Comparison of ENCODE assay signal across 13 cellular contexts in genomic region chr4:1244978-1245471, GRCh38. TPM values are rescaled to one million over a fixed set of nuclear protein-coding genes. Genes with fewer than 3 reads are reported as not detected.
A peak's percentile ranks its signal among the peaks of the same experiment; 100 is the strongest.
DNase-seq lines count a peak whose midpoint lies in the region; ATAC-seq and TF ChIP-seq lines count a peak whose summit lies in the region.
"Had no signal": no experiment of that assay in that cellular context is flagged by ENCODE, and none has a peak within 500 bp of the region (broad histone marks: within the 10 kb centered on the region; RNA-seq: fewer than 3 reads in every experiment).

No MANE protein-coding gene starts in this region.

- H3K4me3 ChIP-seq in heart right ventricle, result no peak overlapping the region
- H3K4me3 ChIP-seq: SJCRH30 had no signal

- no peaks in the 10 kb centered on the region for H3K27me3 Mint-ChIP-seq in T-helper 1 cell treated with Interleukin-12 subunit alpha and Interleukin-12 subunit beta and Interleukin-4 antibody, amounts not matched to agents 30 μg/mL and 1 μg/mL, for 36 hours (ENCODE audit: low read depth)
- no peaks in the 10 kb centered on the region for H3K27me3 Mint-ChIP-seq in activated CD4-positive, alpha-beta memory T cell treated with anti-CD3 and anti-CD28 coated beads, Interleukin-2, amount 10 ng/mL, durations not matched to agents 7 days and 5 days

- peaks cover 25% of the 10 kb centered on the region for H3K4me1 Mint-ChIP-seq in T-helper 1 cell treated with Interleukin-12 subunit alpha and Interleukin-12 subunit beta and Interleukin-4 antibody, amounts not matched to agents 30 μg/mL and 1 μg/mL, for 36 hours (ENCODE audit: low read depth)
- peaks cover 43% of the 10 kb centered on the region for H3K4me1 Mint-ChIP-seq in activated CD4-positive, alpha-beta memory T cell treated with anti-CD3 and anti-CD28 coated beads, Interleukin-2, amount 10 ng/mL, durations not matched to agents 7 days and 5 days

- peak overlapping the region; percentile 63 for H3K27ac Mint-ChIP-seq in T-helper 1 cell treated with Interleukin-12 subunit alpha and Interleukin-12 subunit beta and Interleukin-4 antibody, amounts not matched to agents 30 μg/mL and 1 μg/mL, for 36 hours
- H3K27ac Mint-ChIP-seq in activated CD4-positive, alpha-beta memory T cell treated with anti-CD3 and anti-CD28 coated beads, Interleukin-2, amount 10 ng/mL, durations not matched to agents 7 days and 5 days, result peak overlapping the region; percentile 60

- H3K4me1 ChIP-seq in heart right ventricle, result peaks cover 50 to 75% (median 66%) of the 10 kb centered on the region in 9 donors

- H3K27ac ChIP-seq in heart right ventricle, result no peak overlapping the region
- H3K27ac ChIP-seq: 22Rv1, SJCRH30 had no signal

- no peaks in the 10 kb centered on the region for H3K9me3 Mint-ChIP-seq in T-helper 1 cell treated with Interleukin-12 subunit alpha and Interleukin-12 subunit beta and Interleukin-4 antibody, amounts not matched to agents 30 μg/mL and 1 μg/mL, for 36 hours
- no peaks in the 10 kb centered on the region for H3K9me3 Mint-ChIP-seq in activated CD4-positive, alpha-beta memory T cell treated with anti-CD3 and anti-CD28 coated beads, Interleukin-2, amount 10 ng/mL, durations not matched to agents 7 days and 5 days

- no peak for ATAC-seq in heart right ventricle
- no peak for ATAC-seq in sciatic nerve
- ATAC-seq: heart left ventricle had no signal

- intact Hi-C loops in heart right ventricle (cut with DNase I), result loop anchor here in 7 of 10 donors (5.0 kb wide), 5 partner anchors 33 to 102 kb away; partner anchors contain the start of genes SPON2 (in 1 of the 7) and UVSSA (in 1 of the 7)
- intact Hi-C loops in sciatic nerve (cut with DNase I), result loop anchor here (5.0 kb wide), 1 partner anchor 102 kb away; the partner anchor contains the start of gene UVSSA

- H3K36me3 ChIP-seq in heart right ventricle, result peaks cover 0 to 15% (median 9%) of the 10 kb centered on the region in 9 donors

- peaks cover 13% of the 10 kb centered on the region for H3K36me3 Mint-ChIP-seq in T-helper 1 cell treated with Interleukin-12 subunit alpha and Interleukin-12 subunit beta and Interleukin-4 antibody, amounts not matched to agents 30 μg/mL and 1 μg/mL, for 36 hours (ENCODE audit: low read depth)
- peaks cover 26% of the 10 kb centered on the region for H3K36me3 Mint-ChIP-seq in activated CD4-positive, alpha-beta memory T cell treated with anti-CD3 and anti-CD28 coated beads, Interleukin-2, amount 10 ng/mL, durations not matched to agents 7 days and 5 days (ENCODE audit: low read depth)

- DNase-seq in T-helper 1 cell (no peak), heart right ventricle (peak; percentile 3 to 9), sciatic nerve (ENCODE audit: low spot score) (peak; percentile 53), HuH-7 (ENCODE audit: low spot score) (no peak), NCI-H446 treated with DMSO at 0.1 percent for 48 hours (lab: John Stamatoyannopoulos, UW) (no peak)
- DNase-seq in activated CD4-positive, alpha-beta memory T cell treated with anti-CD3 and anti-CD28 coated beads, Interleukin-2, amount 10 ng/mL, durations not matched to agents 7 days and 5 days, result no peak
- no peak for DNase-seq in stimulated activated naive CD4-positive, alpha-beta T cell (lab: John Stamatoyannopoulos, UW)
- DNase-seq: activated CD8-positive, alpha-beta memory T cell treated with anti-CD3 and anti-CD28 coated beads for 24 hours; stimulated activated CD4-positive, alpha-beta T cell treated with anti-CD3 and anti-CD28 coated beads, Interleukin-1b, Interleukin-23, amount 100 ng/mL, for 48 hours had no signal

- CTCF ChIA-PET in activated CD4-positive, alpha-beta memory T cell treated with anti-CD3 and anti-CD28 coated beads, Interleukin-2, amount 10 ng/mL, durations not matched to agents 7 days and 5 days (lab: Charles Lee), result interaction anchor here (2.2 kb wide), 1 partner anchor 78 kb away, joined by 12 read pairs; no protein-coding TSS in a partner anchor

- no peaks in the 10 kb centered on the region for H3K27me3 ChIP-seq in heart right ventricle
- H3K27me3 ChIP-seq: heart left ventricle, SJCRH30 had no signal

- no peaks in the 10 kb centered on the region for H3K9me3 ChIP-seq in heart right ventricle
- H3K9me3 ChIP-seq: heart left ventricle, SJCRH30 had no signal

- 78 to 82% methylated on average over 19 of the region's 19 CpGs for WGBS in heart right ventricle, 2 donors

- POLR2A ChIA-PET in activated CD4-positive, alpha-beta memory T cell treated with anti-CD3 and anti-CD28 coated beads, Interleukin-2, amount 10 ng/mL, durations not matched to agents 7 days and 5 days (lab: Charles Lee), result no interaction called here

- TF ChIP-seq CTCF in heart right ventricle (IDR thresholded peaks at IDR 0.05), result no peak

- peak overlapping the region; percentile 17 for H3K4me3 Mint-ChIP-seq in T-helper 1 cell treated with Interleukin-12 subunit alpha and Interleukin-12 subunit beta and Interleukin-4 antibody, amounts not matched to agents 30 μg/mL and 1 μg/mL, for 36 hours
- H3K4me3 Mint-ChIP-seq in activated CD4-positive, alpha-beta memory T cell treated with anti-CD3 and anti-CD28 coated beads, Interleukin-2, amount 10 ng/mL, durations not matched to agents 7 days and 5 days, result peak overlapping the region; percentile 32

RNA-seq across cellular contexts. Expression of gene CTBP1, which starts 3.9 kb away (rescaled TPM):
- 100 to 1,000 TPM; 209 to 221 TPM for total RNA-seq in activated CD4-positive, alpha-beta memory T cell treated with anti-CD3 and anti-CD28 coated beads, Interleukin-2, amount 10 ng/mL, durations not matched to agents 7 days and 5 days
- 100 to 1,000 TPM; 115 to 132 (median 122) TPM for total RNA-seq in heart right ventricle
- 100 to 1,000 TPM in 1 of 2 donors, 10 to 100 TPM in 1; 98.6 to 105 TPM for polyA plus RNA-seq in heart right ventricle
- total RNA-seq in sciatic nerve, result 143 TPM

RNA-seq across cellular contexts. Expression of gene MAEA, which starts 44.7 kb away (rescaled TPM):
- 10 to 100 TPM; 61.6 to 64.1 TPM for total RNA-seq in activated CD4-positive, alpha-beta memory T cell treated with anti-CD3 and anti-CD28 coated beads, Interleukin-2, amount 10 ng/mL, durations not matched to agents 7 days and 5 days
- total RNA-seq in heart right ventricle, result 10 to 100 TPM; 39.1 to 72.8 (median 50.3) TPM
- 10 to 100 TPM; 43.2 to 55.7 TPM for polyA plus RNA-seq in heart right ventricle
- total RNA-seq in sciatic nerve, result 68.6 TPM

Comparison
In these comparisons a context has a peak if more than half of its experiments do, and no peak if none do; other contexts are left out.
1. DNase-seq: peak in heart right ventricle (2 of 2) and sciatic nerve (single experiment); none in T-helper 1 cell (0 of 5), activated CD4-positive, alpha-beta memory T cell treated with anti-CD3 and anti-CD28 coated beads, Interleukin-2, amount 10 ng/mL, durations not matched to agents 7 days and 5 days (single experiment), HuH-7 (single experiment), stimulated activated naive CD4-positive, alpha-beta T cell (0 of 6) and NCI-H446 treated with DMSO at 0.1 percent for 48 hours (single experiment).